ENCODE assay signal across 8 cellular contexts in the genomic region with DNA sequence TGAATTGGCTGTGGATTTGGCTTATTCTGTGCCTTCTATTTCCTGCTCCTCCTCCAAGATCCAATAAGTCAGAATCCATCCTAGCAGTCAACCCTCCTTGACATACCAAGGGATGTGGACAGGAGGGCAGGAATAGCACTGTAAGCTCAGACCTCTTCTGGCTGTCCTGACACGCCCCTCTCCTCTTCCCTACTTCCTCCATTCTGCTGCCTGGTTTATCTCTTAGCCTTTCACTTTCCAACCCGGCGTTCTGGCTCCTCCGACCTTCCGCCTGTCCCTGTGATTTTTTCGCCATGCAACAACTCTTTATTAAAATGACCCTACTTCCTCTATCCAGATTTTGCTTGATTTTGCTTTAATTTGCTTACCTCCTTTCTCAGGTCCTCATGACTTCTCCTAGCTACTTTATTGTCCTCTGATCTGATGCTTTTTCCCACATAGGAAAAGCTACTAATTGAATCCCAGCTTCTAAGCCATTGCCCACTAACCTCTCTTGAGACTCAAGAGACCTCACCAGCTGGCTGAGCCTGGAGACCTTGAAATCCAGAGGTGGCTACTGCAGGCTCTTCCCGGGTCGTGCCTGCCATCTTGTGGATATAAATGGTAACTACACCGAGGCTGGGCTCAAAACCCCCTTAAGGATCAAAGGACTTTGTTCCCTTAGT.
DNase-seq lines count a peak whose midpoint lies in the region; ATAC-seq and TF ChIP-seq lines count a peak whose summit lies in the region.

No MANE protein-coding gene starts in this region.

- TF ChIP-seq CTCF in OCI-LY3 (IDR thresholded peaks at IDR 0.05; ENCODE audit: low read depth, low read length) (peak; percentile 80), glutamatergic neuron (IDR thresholded peaks at IDR 0.05; ENCODE audit: partially characterized antibody, unreplicated experiment) (peak; percentile 83), prostate gland (IDR thresholded peaks at IDR 0.05) (peak in 3 of 4 experiments; percentile 42 to 51 (median 46))

- H3K36me3 ChIP-seq in OCI-LY3 (replicated peaks; ENCODE audit: low read depth, low read length) (no peaks in the 10 kb centered on the region), prostate gland (no peaks in the 10 kb centered on the region)

- WGBS in prostate gland, result 34% methylated on average over 9 of the region's 9 CpGs

- H3K4me1 ChIP-seq in OCI-LY3 (ENCODE audit: low read length), result peaks cover 16% of the 10 kb centered on the region
- no peaks in the 10 kb centered on the region for H3K4me1 ChIP-seq in prostate gland (replicated peaks)

- peaks cover 9% of the 10 kb centered on the region for H3K4me1 Mint-ChIP-seq in glutamatergic neuron (ENCODE audit: low read depth, unreplicated experiment)

- no peak for TF ChIP-seq POLR2A in prostate gland (IDR thresholded peaks at IDR 0.05)

- H2AFZ ChIP-seq in OCI-LY3 (ENCODE audit: low read depth, low read length), result no peak overlapping the region

- peak; percentile 73 for ATAC-seq in GM21360 (IDR thresholded peaks at IDR 0.05; ENCODE audit: unreplicated experiment)

- H4K20me1 ChIP-seq in OCI-LY3 (ENCODE audit: insufficient read depth, low read length), result no peaks in the 10 kb centered on the region

- peak overlapping the region; percentile 66 for H3K4me2 ChIP-seq in OCI-LY3 (ENCODE audit: low read length)

- peak overlapping the region; percentile 59 for H3K4me3 ChIP-seq in OCI-LY3 (ENCODE audit: low read length)
- no peak overlapping the region for H3K4me3 ChIP-seq in prostate gland

- peak; percentile 43 for DNase-seq in DMS114 treated with DMSO at 0.1 percent for 48 hours (lab: John Stamatoyannopoulos, UW; ENCODE audit: unreplicated experiment)
- peak; percentile 75 for DNase-seq in HT-29 (ENCODE audit: low spot score)
- peak; percentile 4 for DNase-seq in activated gamma-delta T cell treated with anti-CD3 and anti-CD28 coated beads, Interleukin-2, amount 50 U/mL, for 16 hours (ENCODE audit: low read depth)
- peak; percentile 76 for DNase-seq in glutamatergic neuron
- no peak for DNase-seq in prostate gland (ENCODE audit: low spot score)
- no peak for DNase-seq in posterior vena cava (ENCODE audit: low spot score)

- H3K9me3 ChIP-seq in OCI-LY3 (ENCODE audit: insufficient read depth, low read length) (no peaks in the 10 kb centered on the region), prostate gland (no peaks in the 10 kb centered on the region)

- no peaks in the 10 kb centered on the region for H3K27me3 Mint-ChIP-seq in glutamatergic neuron (ENCODE audit: unreplicated experiment)

- no peaks in the 10 kb centered on the region for H3K79me2 ChIP-seq in OCI-LY3 (ENCODE audit: low read length)

- H3K9ac ChIP-seq in OCI-LY3 (ENCODE audit: low read length), result no peak overlapping the region

- intact Hi-C loops in prostate gland (cut with DNase I), result loop anchor here (10.0 kb wide), 1 partner anchor 953 kb away; no protein-coding TSS in a partner anchor
- intact Hi-C loops in posterior vena cava (cut with DNase I), result no loop called here

- H3K27me3 ChIP-seq in OCI-LY3 (ENCODE audit: low read depth, low read length), result peaks cover 3% of the 10 kb centered on the region; the same call in 1 of the 2 replicates
- H3K27me3 ChIP-seq in prostate gland (replicated peaks; ENCODE audit: insufficient read depth), result no peaks in the 10 kb centered on the region

- H3K4me3 Mint-ChIP-seq in glutamatergic neuron (ENCODE audit: unreplicated experiment), result no peak overlapping the region

- no peaks in the 10 kb centered on the region for H3K36me3 Mint-ChIP-seq in glutamatergic neuron (ENCODE audit: unreplicated experiment)

- H3K27ac ChIP-seq in OCI-LY3 (ENCODE audit: low read length) (no peak overlapping the region), prostate gland (no peak overlapping the region)

- no peak overlapping the region for H3K27ac Mint-ChIP-seq in glutamatergic neuron (ENCODE audit: unreplicated experiment)

- H3K9me3 Mint-ChIP-seq in glutamatergic neuron (ENCODE audit: unreplicated experiment), result no peaks in the 10 kb centered on the region

Comparison
In these comparisons a context has a peak if more than half of its experiments do, and no peak if none do; other contexts are left out.
1. DNase-seq: peak in DMS114 treated with DMSO at 0.1 percent for 48 hours (single experiment), HT-29 (single experiment), activated gamma-delta T cell treated with anti-CD3 and anti-CD28 coated beads, Interleukin-2, amount 50 U/mL, for 16 hours (single experiment) and glutamatergic neuron (single experiment); none in prostate gland (single experiment) and posterior vena cava (single experiment).
2. Peak in every context shown above with its lines, with median percentiles within 50 percentile points of each other: CTCF ChIP-seq.